In genomic region chr5:136006767-136007251, GRCh38 we compare ENCODE assay signal across 13 cellular contexts. TPM values are rescaled to one million over a fixed set of nuclear protein-coding genes. Genes with fewer than 3 reads are reported as not detected.
A peak's percentile ranks its signal among the peaks of the same experiment; 100 is the strongest.
DNase-seq lines count a peak whose midpoint lies in the region; ATAC-seq and TF ChIP-seq lines count a peak whose summit lies in the region.
"Had no signal": no experiment of that assay in that cellular context is flagged by ENCODE, and none has a peak within 500 bp of the region (broad histone marks: within the 10 kb centered on the region; RNA-seq: fewer than 3 reads in every experiment).

No MANE protein-coding gene starts in this region.

- H3K9me3 ChIP-seq in MG63 (no peaks in the 10 kb centered on the region), mucosa of descending colon (no peaks in the 10 kb centered on the region)
- H3K9me3 ChIP-seq: BLaER1 treated with 17β-estradiol and CSF1 and Interleukin-3, amounts not matched to agents 10 nM and 100 nM; lower lobe of right lung had no signal

- H3K36me3 ChIP-seq in MG63: no peaks in the 10 kb centered on the region
- H3K36me3 ChIP-seq in mucosa of descending colon (ENCODE audit: low read depth): no peaks in the 10 kb centered on the region
- H3K36me3 ChIP-seq: BLaER1 treated with 17β-estradiol and CSF1 and Interleukin-3, amounts not matched to agents 10 nM and 100 nM; lower lobe of right lung had no signal

- intact Hi-C loops in mucosa of descending colon (cut with DNase I, micrococcal nuclease): no loop called here

- H3K4me1 ChIP-seq in mucosa of descending colon (ENCODE audit: low read depth): no peaks in the 10 kb centered on the region

- H3K4me3 ChIP-seq in MG63 (no peak overlapping the region), mucosa of descending colon (no peak overlapping the region)
- H3K4me3 ChIP-seq: BLaER1 treated with 17β-estradiol and CSF1 and Interleukin-3, amounts not matched to agents 10 nM and 100 nM; lower lobe of right lung had no signal

- ATAC-seq in mucosa of descending colon (peak; percentile 38), GM19035 (IDR thresholded peaks at IDR 0.05; ENCODE audit: unreplicated experiment) (no peak), HG02938 (IDR thresholded peaks at IDR 0.05; ENCODE audit: unreplicated experiment) (no peak)

- H3K27me3 ChIP-seq in MG63: no peaks in the 10 kb centered on the region
- H3K27me3 ChIP-seq: BLaER1 treated with 17β-estradiol and CSF1 and Interleukin-3, amounts not matched to agents 10 nM and 100 nM had no signal

- DNase-seq in AG08395 (ENCODE audit: low spot score): peak; percentile 70
- DNase-seq in MG63: peak; percentile 92
- peak; percentile 50 for DNase-seq in dedifferentiated amniotic fluid mesenchymal stem cell (ENCODE audit: extremely low spot score)
- no peak for DNase-seq in mucosa of descending colon
- no peak for DNase-seq in NCI-H1694 treated with DMSO at 0.1 percent for 48 hours (lab: John Stamatoyannopoulos, UW)
- no peak for DNase-seq in NCI-H1048 (lab: John Stamatoyannopoulos, UW)
- DNase-seq: foreskin melanocyte, lower lobe of right lung, OCI-M1 had no signal

- TF ChIP-seq CTCF in mucosa of descending colon (IDR thresholded peaks at IDR 0.05): no peak

RNA-seq across cellular contexts. Expression of gene TGFBI, which starts 22.0 kb away (rescaled TPM):
- total RNA-seq in MG63 (2014; rRNA removed; shearing (Covaris generic); ENCODE audit: low replicate concordance): 2,057 and 2,194 TPM in 2 replicates
- 10 to 100 TPM; 26.8 to 77.1 (median 47.0) TPM for total RNA-seq in mucosa of descending colon

RNA-seq across cellular contexts. Expression of gene LECT2, which starts 52.0 kb away (rescaled TPM):
- not detected in 2 replicates for total RNA-seq in MG63 (2014; rRNA removed; shearing (Covaris generic); ENCODE audit: low replicate concordance)
- total RNA-seq in mucosa of descending colon: not detected
- total RNA-seq: lower lobe of right lung, progenitor cell of endocrine pancreas had no signal

Comparison
In these comparisons a context has a peak if more than half of its experiments do, and no peak if none do; other contexts are left out.
1. DNase-seq: peak in AG08395 (single experiment), MG63 (single experiment) and dedifferentiated amniotic fluid mesenchymal stem cell (single experiment); none in mucosa of descending colon (0 of 3), NCI-H1694 treated with DMSO at 0.1 percent for 48 hours (single experiment) and NCI-H1048 (single experiment).
2. RNA of gene TGFBI, which starts 22.0 kb away (total RNA-seq): 2,057 to 2,194 TPM in MG63; 26.8 to 77.1 TPM in mucosa of descending colon; every median in the first group is over 10 times any median in the second.